30 cellular contexts compared by ENCODE assay signal in the genomic region with DNA sequence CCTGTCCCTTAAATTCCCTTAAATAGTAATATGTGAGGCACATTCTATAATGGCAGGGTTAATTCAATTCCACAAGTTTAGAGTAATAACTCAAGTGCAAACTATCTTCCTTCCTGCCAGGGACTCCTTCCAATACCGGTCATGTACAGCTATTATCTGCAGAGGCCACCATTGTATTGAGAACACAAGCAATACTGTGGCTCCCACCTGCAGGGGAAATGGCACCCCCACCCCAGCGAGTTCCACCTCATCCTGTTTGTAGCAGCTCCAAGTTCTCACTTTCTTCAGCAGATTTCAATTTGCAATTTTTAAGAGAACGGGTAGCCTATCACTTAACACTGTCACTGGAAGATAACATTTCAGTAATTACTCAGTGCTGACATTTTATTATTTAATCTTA.
"Had no signal": no experiment of that assay in that cellular context is flagged by ENCODE, and none has a peak within 500 bp of the region (broad histone marks: within the 10 kb centered on the region; RNA-seq: fewer than 3 reads in every experiment).

No MANE protein-coding gene starts in this region.

- H3K9me3 ChIP-seq: SJCRH30 had no signal

- H3K4me1 ChIP-seq: SJCRH30 had no signal

- DNase-seq: activated CD4-positive, alpha-beta T cell treated with anti-CD3 and anti-CD28 coated beads for 48 hours; activated CD4-positive, alpha-beta T cell treated with anti-CD3 and anti-CD28 coated beads, Interleukin-2, amount 50 U/mL, for 4 hours; activated CD4-positive, CD25-positive, alpha-beta regulatory T cell treated with anti-CD3 and anti-CD28 coated beads, Interleukin-2, amount 50 U/mL, for 72 hours; activated CD8-positive, alpha-beta memory T cell treated with anti-CD3 and anti-CD28 coated beads for 24 hours; activated effector memory CD4-positive, alpha-beta T cell treated with anti-CD3 and anti-CD28 coated beads, Interleukin-2, amount 50 U/mL, for 16 hours; activated naive CD4-positive, alpha-beta T cell treated with Interleukin-2 at 50 U/mL for 16 hours; activated naive CD8-positive, alpha-beta T cell treated with anti-CD3 and anti-CD28 coated beads, Interleukin-2, amount 50 U/mL, for 24 hours; activated T-cell treated with anti-CD3 and anti-CD28 coated beads, Interleukin-2, amount 50 U/mL, for 4 hours; amniotic stem cell; brain microvascular endothelial cell; Kasumi-1; KBM-7; NCI-H1048; NCI-H146; NCI-H187 treated with DMSO at 0.1 percent for 48 hours; NCI-H2081 treated with DMSO at 0.1 percent for 48 hours; NCI-H446 treated with DMSO at 0.1 percent for 48 hours; NCI-H524 treated with DMSO at 0.1 percent for 48 hours; NCI-H748 treated with DMSO at 0.1 percent for 48 hours; NK-92 treated with Interleukin-12 subunit alpha and Interleukin-12 subunit beta, amount 100 ng/mL, for 24 hours; OCI-M1; Right ventricle myocardium superior; RPMI8226; SJCRH30; T-helper 17 cell; T-helper 9 cell had no signal

- H3K4me3 ChIP-seq: cardiac muscle cell, SJCRH30 had no signal

- H3K36me3 Mint-ChIP-seq: activated naive CD4-positive, alpha-beta T cell treated with anti-CD3 and anti-CD28 coated beads, Interleukin-2, amount 50 U/mL, for 72 hours; WTC11 had no signal

- H3K9me3 Mint-ChIP-seq: activated naive CD4-positive, alpha-beta T cell treated with anti-CD3 and anti-CD28 coated beads, Interleukin-2, amount 50 U/mL, for 72 hours; activated naive CD8-positive, alpha-beta T cell treated with anti-CD3 and anti-CD28 coated beads, Interleukin-2, amount 50 U/mL, for 24 hours; activated T-cell treated with anti-CD3 and anti-CD28 coated beads, Interleukin-2, amount 50 U/mL, for 4 hours; WTC11 had no signal

- ATAC-seq: activated naive CD4-positive, alpha-beta T cell treated with anti-CD3 and anti-CD28 coated beads, Interleukin-2, amount 50 U/mL, for 72 hours; activated naive CD8-positive, alpha-beta T cell treated with anti-CD3 and anti-CD28 coated beads, Interleukin-2, amount 50 U/mL, for 24 hours; activated T-cell treated with anti-CD3 and anti-CD28 coated beads, Interleukin-2, amount 50 U/mL, for 4 hours; Panc1; T-helper 17 cell; WTC11 had no signal

- H3K27ac ChIP-seq: cardiac muscle cell, SJCRH30 had no signal

- H3K4me3 Mint-ChIP-seq: activated naive CD8-positive, alpha-beta T cell treated with anti-CD3 and anti-CD28 coated beads, Interleukin-2, amount 50 U/mL, for 24 hours; activated T-cell treated with anti-CD3 and anti-CD28 coated beads, Interleukin-2, amount 50 U/mL, for 4 hours; T-helper 17 cell; WTC11 had no signal

- H3K27ac Mint-ChIP-seq: activated naive CD4-positive, alpha-beta T cell treated with anti-CD3 and anti-CD28 coated beads, Interleukin-2, amount 50 U/mL, for 72 hours; activated naive CD8-positive, alpha-beta T cell treated with anti-CD3 and anti-CD28 coated beads, Interleukin-2, amount 50 U/mL, for 24 hours; T-helper 17 cell; WTC11 had no signal

- H3K4me1 Mint-ChIP-seq: activated naive CD8-positive, alpha-beta T cell treated with anti-CD3 and anti-CD28 coated beads, Interleukin-2, amount 50 U/mL, for 24 hours; T-helper 17 cell; WTC11 had no signal

- H3K27me3 ChIP-seq: brain microvascular endothelial cell, cardiac muscle cell had no signal

- H3K36me3 ChIP-seq: brain microvascular endothelial cell, cardiac muscle cell, SJCRH30 had no signal
